In genomic region chr20:33669873-33670640, GRCh38 we compare ENCODE assay signal across 18 cellular contexts. TPM values are rescaled to one million over a fixed set of nuclear protein-coding genes. Genes with fewer than 3 reads are reported as not detected.
DNase-seq lines count a peak whose midpoint lies in the region; ATAC-seq, FAIRE-seq and TF ChIP-seq lines count a peak whose summit lies in the region.
"Had no signal": no experiment of that assay in that cellular context is flagged by ENCODE, and none has a peak within 500 bp of the region (broad histone marks: within the 10 kb centered on the region; RNA-seq: fewer than 3 reads in every experiment).

No MANE protein-coding gene starts in this region.

- H3K27me3 ChIP-seq in BLaER1, result no peaks in the 10 kb centered on the region
- H3K27me3 ChIP-seq in DND-41 (ENCODE audit: insufficient read depth, low read length, poor library complexity), result no peaks in the 10 kb centered on the region
- no peaks in the 10 kb centered on the region for H3K27me3 ChIP-seq in astrocyte (ENCODE audit: insufficient read depth, low read length)
- no peaks in the 10 kb centered on the region for H3K27me3 ChIP-seq in PC-9 (ENCODE audit: insufficient read depth, low read depth)
- no peaks in the 10 kb centered on the region for H3K27me3 ChIP-seq in transverse colon
- no peaks in the 10 kb centered on the region for H3K27me3 ChIP-seq in upper lobe of right lung
- H3K27me3 ChIP-seq: cardiac muscle cell had no signal

- DNase-seq in DND-41, result no peak
- DNase-seq in astrocyte (ENCODE audit: low read depth), result no peak
- DNase-seq in occipital lobe (lab: John Stamatoyannopoulos, UW), result peak; percentile 83
- no peak for DNase-seq in PC-9
- no peak for DNase-seq in transverse colon
- DNase-seq in upper lobe of right lung, result no peak
- DNase-seq: effector memory CD8-positive, alpha-beta T cell; NCI-H345 had no signal

- no peaks in the 10 kb centered on the region for H3K9me2 ChIP-seq in PC-9 (ENCODE audit: insufficient read depth)

- POLR2A ChIA-PET in PC-9 (lab: Charles Lee; ENCODE audit: unreplicated experiment), result no interaction called here

- H3K79me2 ChIP-seq in DND-41 (ENCODE audit: insufficient read depth, low read length) (no peaks in the 10 kb centered on the region; the same call in 1 of the 2 replicates), astrocyte (ENCODE audit: insufficient read depth, low read length) (peaks cover 2% of the 10 kb centered on the region), PC-9 (ENCODE audit: low read depth) (peaks cover 38% of the 10 kb centered on the region)

- H3K9me3 ChIP-seq in BLaER1 (no peaks in the 10 kb centered on the region), DND-41 (ENCODE audit: insufficient read depth, low read length, severe bottlenecking) (no peaks in the 10 kb centered on the region), astrocyte (ENCODE audit: insufficient read depth, low read depth, low read length) (no peaks in the 10 kb centered on the region), PC-9 (ENCODE audit: insufficient read depth, low read depth) (no peaks in the 10 kb centered on the region), transverse colon (no peaks in the 10 kb centered on the region), upper lobe of right lung (no peaks in the 10 kb centered on the region)

- peaks cover 23% of the 10 kb centered on the region for H3K36me3 Mint-ChIP-seq in astrocyte (ENCODE audit: low read depth, unreplicated experiment)

- TF ChIP-seq EP300 in transverse colon (IDR thresholded peaks at IDR 0.05; ENCODE audit: low read depth), result no peak

- no TSS peak for BruUV-seq in PC-9 (replicated peaks; lab: Mats Ljungman, UMichigan)

- no peak overlapping the region for H3K4me3 ChIP-seq in BLaER1
- no peak overlapping the region for H3K4me3 ChIP-seq in DND-41 (ENCODE audit: low read depth in 1 of 2, low read length in 2 of 2)
- no peak overlapping the region for H3K4me3 ChIP-seq in astrocyte (ENCODE audit: insufficient read depth, low read depth, low read length)
- no peak overlapping the region for H3K4me3 ChIP-seq in PC-9
- no peak overlapping the region for H3K4me3 ChIP-seq in transverse colon
- H3K4me3 ChIP-seq in upper lobe of right lung, result no peak overlapping the region
- H3K4me3 ChIP-seq: cardiac muscle cell, K562 had no signal

- H4K20me1 ChIP-seq in BLaER1 (peaks cover 15% of the 10 kb centered on the region), DND-41 (ENCODE audit: insufficient read depth, low read length) (peaks cover 4% of the 10 kb centered on the region; the same call in 1 of the 2 replicates), astrocyte (ENCODE audit: insufficient read depth, low read length) (peaks cover 50% of the 10 kb centered on the region), PC-9 (ENCODE audit: insufficient read depth) (no peaks in the 10 kb centered on the region)

- H3K9ac ChIP-seq in BLaER1 (0 out of 2 replicates have a peak overlapping the region, but pooled peaks have one; percentile 3), DND-41 (ENCODE audit: low read depth, low read length) (no peak overlapping the region), astrocyte (ENCODE audit: low read length) (no peak overlapping the region)

- in situ Hi-C loops in transverse colon (cut with MboI; ENCODE audit: low pct_ligation_motif_present in 1 of 4, low pct_unique_long_range_greater_than_20kb in 1 of 4, low sequenced_read_pairs in 3 of 4), result no loop called here

- intact Hi-C loops in PC-9 (cut with micrococcal nuclease; ENCODE audit: unreplicated experiment), result loop anchor here (5.0 to 10.0 kb wide), 4 partner anchors 62 to 397 kb away; partner anchors contain the start of genes RALY and ZNF341
- intact Hi-C loops in transverse colon (cut with DNase I; ENCODE audit: low total_unique reads), result loop anchor here (5.0 kb wide), 1 partner anchor 223 kb away; no protein-coding TSS in a partner anchor
- intact Hi-C loops in upper lobe of right lung (cut with DNase I), result no loop called here

- H3K4me3 Mint-ChIP-seq in astrocyte (ENCODE audit: unreplicated experiment), result peak overlapping the region; percentile 46
- H3K4me3 Mint-ChIP-seq: effector memory CD8-positive, alpha-beta T cell had no signal

- peaks cover 16% of the 10 kb centered on the region for H3K4me1 Mint-ChIP-seq in astrocyte (ENCODE audit: low read depth, unreplicated experiment)

- H3K27ac Mint-ChIP-seq in astrocyte (ENCODE audit: unreplicated experiment), result no peak overlapping the region

- H3K36me3 ChIP-seq in BLaER1, result peaks cover 20% of the 10 kb centered on the region
- H3K36me3 ChIP-seq in DND-41 (ENCODE audit: insufficient read depth, low read length), result peaks cover 13% of the 10 kb centered on the region; the same call in 1 of the 2 replicates
- no peaks in the 10 kb centered on the region for H3K36me3 ChIP-seq in astrocyte (ENCODE audit: insufficient read depth, low read length)
- 0 out of 2 replicates have a peak, but pooled peaks cover 6% of the 10 kb centered on the region for H3K36me3 ChIP-seq in PC-9 (ENCODE audit: low read depth)
- peaks cover 0 to 5% (median 0%) of the 10 kb centered on the region in 4 donors for H3K36me3 ChIP-seq in transverse colon
- peaks cover 16% of the 10 kb centered on the region for H3K36me3 ChIP-seq in upper lobe of right lung

- TF ChIP-seq POLR2A in transverse colon (IDR thresholded peaks at IDR 0.05), result no peak

- H3K27me3 Mint-ChIP-seq in astrocyte (ENCODE audit: low read depth, unreplicated experiment), result peaks cover 2% of the 10 kb centered on the region
- H3K27me3 Mint-ChIP-seq: effector memory CD8-positive, alpha-beta T cell had no signal

- H3K27ac ChIP-seq in BLaER1 (peak overlapping the region; percentile 55), DND-41 (ENCODE audit: low read length) (0 out of 2 replicates have a peak overlapping the region, but pooled peaks have one; percentile 14), astrocyte (ENCODE audit: low read depth, low read length) (no peak overlapping the region), PC-9 (no peak overlapping the region), transverse colon (no peak overlapping the region), upper lobe of right lung (no peak overlapping the region)
- H3K27ac ChIP-seq: cardiac muscle cell had no signal

- H3F3A ChIP-seq in PC-9 (ENCODE audit: insufficient read depth, low read depth), result peaks cover 48% of the 10 kb centered on the region

- ATAC-seq in DND-41 (ENCODE audit: insufficient read depth, low read depth) (no peak), SK-N-SH treated with all-trans-retinoic acid at 6 μM for 48 hours (no peak), upper lobe of right lung (no peak)
- ATAC-seq: effector memory CD8-positive, alpha-beta T cell; K562; sciatic nerve had no signal

- TF ChIP-seq CTCF in DND-41 (IDR thresholded peaks at IDR 0.05; ENCODE audit: borderline replicate concordance, extremely low read depth, low read length, poor library complexity, severe bottlenecking) (no peak), astrocyte (IDR thresholded peaks at IDR 0.05; ENCODE audit: insufficient read depth, low read depth, low read length) (no peak), PC-9 (conservative IDR thresholded peaks at IDR 0.05) (no peak), transverse colon (IDR thresholded peaks at IDR 0.05) (no peak), upper lobe of right lung (IDR thresholded peaks at IDR 0.05) (no peak)

- H3K4me2 ChIP-seq in BLaER1 (peak overlapping the region; percentile 95), DND-41 (ENCODE audit: insufficient read depth, low read length) (no peak overlapping the region), astrocyte (ENCODE audit: low read length) (no peak overlapping the region), PC-9 (no peak overlapping the region)

- H3K4me1 ChIP-seq in BLaER1 (peaks cover 96% of the 10 kb centered on the region), DND-41 (ENCODE audit: insufficient read depth, low read length) (peaks cover 24% of the 10 kb centered on the region), astrocyte (ENCODE audit: insufficient read depth, low read length) (peaks cover 53% of the 10 kb centered on the region), PC-9 (replicated peaks; ENCODE audit: insufficient read depth) (peaks cover 38% of the 10 kb centered on the region; the same call in 1 of the 2 replicates), transverse colon (peaks cover 24 to 51% (median 41%) of the 10 kb centered on the region in 4 donors), upper lobe of right lung (peaks cover 30% of the 10 kb centered on the region)

- CTCF ChIA-PET in PC-9 (lab: Charles Lee), result interaction anchor here (0.6 kb wide), 1 partner anchor 13 kb away, joined by 3 read pairs; no protein-coding TSS in a partner anchor

- no peaks in the 10 kb centered on the region for H3K9me3 Mint-ChIP-seq in astrocyte (ENCODE audit: unreplicated experiment)
- H3K9me3 Mint-ChIP-seq: effector memory CD8-positive, alpha-beta T cell had no signal

- 85 to 98% methylated on average over 6 to 13 of the region's 13 CpGs for WGBS in transverse colon (ENCODE audit: low coverage in 1 of 2), 2 donors

- FAIRE-seq in astrocyte (lab: Jason Lieb, UNC), result no peak
- FAIRE-seq: GM12892, K562, TTC549, urothelium cell line had no signal

- H2AFZ ChIP-seq in DND-41 (ENCODE audit: low read depth, low read length) (no peak overlapping the region), astrocyte (ENCODE audit: low read depth, low read length) (no peak overlapping the region), PC-9 (no peak overlapping the region)

TF ChIP-seq in SK-N-SH treated with all-trans-retinoic acid at 6 μM for 48 hours, 23 proteins besides CTCF, POLR2A, EP300 and RAD21 (continues in another document):
- no peak for TF ChIP-seq ISL1 (CRISPR knock-in tag; IDR thresholded peaks at IDR 0.05)

RNA-seq across cellular contexts. Expression of gene ACTL10, which starts 3.3 kb away (rescaled TPM):
- total RNA-seq in astrocyte (1.1 and 1.4 TPM in 2 replicates), occipital lobe (1.1 TPM), PC-9 (2021) (0.85 and 1.0 TPM in 2 replicates), transverse colon (10 to 100 TPM in 1 of 4 donors, 1 to 10 TPM in 2, not detected in 1; 1.5 to 14.1 (median 3.0) TPM), upper lobe of right lung (1.3 TPM)
- total RNA-seq: SK-MEL-5 had no signal

RNA-seq across cellular contexts. Expression of gene NECAB3, which starts 4.2 kb away (rescaled TPM):
- total RNA-seq in astrocyte (19.5 and 22.3 TPM in 2 replicates), occipital lobe (27.8 TPM), PC-9 (2021) (72.1 and 77.7 TPM in 2 replicates), transverse colon (100 to 1,000 TPM in 1 of 4 donors, 10 to 100 TPM in 3; 26.1 to 180 (median 94.5) TPM), upper lobe of right lung (56.2 TPM)

RNA-seq across cellular contexts. Expression of gene C20orf144, which starts 7.9 kb away (rescaled TPM):
- total RNA-seq in astrocyte, result 0.16 TPM in 1 of 2 replicates, not detected in the other
- total RNA-seq in occipital lobe, result not detected
- total RNA-seq in PC-9 (2021), result 0.18 and 0.20 TPM in 2 replicates
- total RNA-seq in transverse colon, result not detected
- total RNA-seq in upper lobe of right lung, result 0.23 TPM
- total RNA-seq: lower leg skin, sciatic nerve, SK-MEL-5 had no signal

RNA-seq across cellular contexts. Expression of gene E2F1, which starts 16.1 kb away (rescaled TPM):
- total RNA-seq in astrocyte, result 1.6 and 2.3 TPM in 2 replicates
- total RNA-seq in occipital lobe, result 2.2 TPM
- 31.5 and 31.6 TPM in 2 replicates for total RNA-seq in PC-9 (2021)
- 1 to 10 TPM in 3 of 4 donors, not detected in 1; 1.2 to 2.7 (median 2.1) TPM for total RNA-seq in transverse colon
- total RNA-seq in upper lobe of right lung, result 2.4 TPM

RNA-seq across cellular contexts. Expression of gene PXMP4, which starts 50.1 kb away (rescaled TPM):
- total RNA-seq in astrocyte (1.1 and 1.2 TPM in 2 replicates), occipital lobe (12.5 TPM), PC-9 (2021) (12.2 and 19.1 TPM in 2 replicates), transverse colon (10 to 100 TPM in 1 of 4 donors, 1 to 10 TPM in 3; 1.6 to 12.0 (median 5.5) TPM), upper lobe of right lung (35.6 TPM)

Comparison
In these comparisons a context has a peak if more than half of its experiments do, and no peak if none do; other contexts are left out.
1. H3K27ac ChIP-seq: peak in BLaER1 (single experiment) and DND-41 (single experiment); none in astrocyte (single experiment), PC-9 (single experiment), transverse colon (0 of 4) and upper lobe of right lung (single experiment).